Comparison of ENCODE assay signal across 8 cellular contexts in genomic region chr1:236524892-236525179, GRCh38. TPM values are rescaled to one million over a fixed set of nuclear protein-coding genes. Genes with fewer than 3 reads are reported as not detected.
DNase-seq lines count a peak whose midpoint lies in the region; ATAC-seq, FAIRE-seq and TF ChIP-seq lines count a peak whose summit lies in the region.

No MANE protein-coding gene starts in this region.

- in situ Hi-C loops in ACHN (cut with HindIII; ENCODE audit: low pct_ligation_motif_present, low pct_unique_long_range_greater_than_20kb, low sequenced_read_pairs), result no loop called here

- H3K9me3 ChIP-seq in colonic mucosa (no peaks in the 10 kb centered on the region), neuron (ENCODE audit: low read length) (no peaks in the 10 kb centered on the region)

- H3K27ac ChIP-seq in colonic mucosa, result peak overlapping the region; percentile 82

- no peak for TF ChIP-seq POLR2A in GM12891 (IDR thresholded peaks at IDR 0.05; ENCODE audit: low read depth, low read length)

- no peak for FAIRE-seq in GM12891 (lab: Jason Lieb, UNC)

- TF ChIP-seq CTCF in LNCaP clone FGC (IDR thresholded peaks at IDR 0.05; ENCODE audit: control insufficient read depth, extremely low read depth, insufficient read depth) (no peak), colonic mucosa (IDR thresholded peaks at IDR 0.05) (no peak)

- ATAC-seq in GM21737 (IDR thresholded peaks at IDR 0.05; ENCODE audit: unreplicated experiment), result no peak

- no peak for DNase-seq in GM12891 (ENCODE audit: insufficient read length, low spot score)
- no peak for DNase-seq in LNCaP clone FGC (ENCODE audit: low read depth)
- DNase-seq in colonic mucosa, result no peak
- DNase-seq in UCSD-AML1 (lab: John Stamatoyannopoulos, UW; ENCODE audit: unreplicated experiment), result no peak
- no peak for DNase-seq in activated gamma-delta T cell treated with Interleukin-2 at 50 U/mL for 16 hours
- no peak for DNase-seq in ACHN

- H3K27me3 ChIP-seq in colonic mucosa, result no peaks in the 10 kb centered on the region
- H3K27me3 ChIP-seq in neuron (ENCODE audit: insufficient read depth, low read length), result no peaks in the 10 kb centered on the region

- H3K4me3 ChIP-seq in LNCaP clone FGC (ENCODE audit: low read depth, low read length) (peak overlapping the region; percentile 74), colonic mucosa (peak overlapping the region; percentile 91), neuron (ENCODE audit: low read length) (peak overlapping the region; percentile 17)

- H3K36me3 ChIP-seq in colonic mucosa, result no peaks in the 10 kb centered on the region
- H3K36me3 ChIP-seq in neuron (ENCODE audit: insufficient read depth, low read length), result no peaks in the 10 kb centered on the region

- H3K4me1 ChIP-seq in colonic mucosa (no peaks in the 10 kb centered on the region), neuron (ENCODE audit: insufficient read depth, low read length) (no peaks in the 10 kb centered on the region)

- intact Hi-C loops in colonic mucosa (cut with DNase I), result no loop called here

- H3K9ac ChIP-seq in colonic mucosa (ENCODE audit: low read depth in 2 of 2, low read length in 2 of 2), result peak overlapping the region in 1 of 2 donors; percentile 97

- no peak overlapping the region for H2AFZ ChIP-seq in neuron (ENCODE audit: low read depth, low read length)

TF ChIP-seq in GM12891, 5 proteins besides CTCF, POLR2A, EP300 and RAD21:
- TF ChIP-seq POU2F2 (IDR thresholded peaks at IDR 0.05; ENCODE audit: low read depth, low read length), result no peak
- TF ChIP-seq SPI1 (IDR thresholded peaks at IDR 0.05; ENCODE audit: low read depth, low read length), result peak; percentile 86

RNA-seq across cellular contexts. Expression of gene LGALS8, which starts 1.1 kb away (rescaled TPM):
- 32.8 TPM for polyA plus RNA-seq in GM12891 (2012; ENCODE audit: low read depth, missing spikeins)
- total RNA-seq in colonic mucosa, result 10 to 100 TPM; 33.5 to 58.4 TPM

Comparison
In these comparisons a context has a peak if more than half of its experiments do, and no peak if none do; other contexts are left out.
1. H3K4me3 ChIP-seq: peak in every context shown above with its lines; median percentile 91 in colonic mucosa; 74 in LNCaP clone FGC; 17 in neuron.